In genomic region chr1:61046434-61046833, GRCh38 we compare ENCODE assay signal across 2 cellular contexts.
TF ChIP-seq lines count a peak whose summit lies in the region.

No MANE protein-coding gene starts in this region.

TF ChIP-seq in IMR-90, 13 proteins besides CTCF, POLR2A, EP300 and RAD21:
- TF ChIP-seq RCOR1 (IDR thresholded peaks at IDR 0.05; ENCODE audit: insufficient replicate concordance, low read length) (no peak), SMC3 (IDR thresholded peaks at IDR 0.05; ENCODE audit: low read depth, low read length) (no peak), CEBPB (IDR thresholded peaks at IDR 0.05; ENCODE audit: low read depth, low read length) (peak; percentile 40; the same call in 1 of the 2 replicates)
- TF ChIP-seq, protein P1, sequence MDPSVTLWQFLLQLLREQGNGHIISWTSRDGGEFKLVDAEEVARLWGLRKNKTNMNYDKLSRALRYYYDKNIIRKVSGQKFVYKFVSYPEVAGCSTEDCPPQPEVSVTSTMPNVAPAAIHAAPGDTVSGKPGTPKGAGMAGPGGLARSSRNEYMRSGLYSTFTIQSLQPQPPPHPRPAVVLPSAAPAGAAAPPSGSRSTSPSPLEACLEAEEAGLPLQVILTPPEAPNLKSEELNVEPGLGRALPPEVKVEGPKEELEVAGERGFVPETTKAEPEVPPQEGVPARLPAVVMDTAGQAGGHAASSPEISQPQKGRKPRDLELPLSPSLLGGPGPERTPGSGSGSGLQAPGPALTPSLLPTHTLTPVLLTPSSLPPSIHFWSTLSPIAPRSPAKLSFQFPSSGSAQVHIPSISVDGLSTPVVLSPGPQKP (IDR thresholded peaks at IDR 0.05; ENCODE audit: borderline replicate concordance, low read depth, low read length), result no peak

TF ChIP-seq in K562, 482 proteins besides CTCF, POLR2A, EP300 and RAD21:
- TF ChIP-seq CEBPB (tag; IDR thresholded peaks at IDR 0.05) (peak; percentile 70), CEBPG (CRISPR knock-in tag; IDR thresholded peaks at IDR 0.05) (no peak), CEBPG (tag; conservative IDR thresholded peaks at IDR 0.05 in 1 of 2, IDR thresholded peaks at IDR 0.05 in 1 of 2) (0 out of 4 replicates have a peak, but pooled peaks of 1 of the 2 experiments have one; percentile 8), ZKSCAN1 (IDR thresholded peaks at IDR 0.05; ENCODE audit: low read depth, low read length) (no peak), EZH2 (IDR thresholded peaks at IDR 0.05; ENCODE audit: borderline replicate concordance, low read depth, low read length) (no peak)
TF ChIP-seq in K562: peak in this region for 2.
